ENCODE assay signal across 10 cellular contexts in genomic region chr11:76781861-76782500, GRCh38. TPM values are rescaled to one million over a fixed set of nuclear protein-coding genes. Genes with fewer than 3 reads are reported as not detected.
DNase-seq lines count a peak whose midpoint lies in the region; ATAC-seq and TF ChIP-seq lines count a peak whose summit lies in the region.
"Had no signal": no experiment of that assay in that cellular context is flagged by ENCODE, and none has a peak within 500 bp of the region (broad histone marks: within the 10 kb centered on the region; RNA-seq: fewer than 3 reads in every experiment).

No MANE protein-coding gene starts in this region.

- peak overlapping the region; percentile 93 for H3K27ac ChIP-seq in WERI-Rb-1

- ATAC-seq in sciatic nerve: peak; percentile 9
- ATAC-seq in HG03025 (IDR thresholded peaks at IDR 0.05; ENCODE audit: low FRiP score, unreplicated experiment): no peak
- ATAC-seq in GM21576 (IDR thresholded peaks at IDR 0.05; ENCODE audit: unreplicated experiment): no peak

- DNase-seq in H7: no peak
- no peak for DNase-seq in WERI-Rb-1
- no peak for DNase-seq in foreskin fibroblast
- no peak for DNase-seq in sciatic nerve (ENCODE audit: low spot score)
- no peak for DNase-seq in head of caudate nucleus
- DNase-seq in SKM-1 (lab: John Stamatoyannopoulos, UW; ENCODE audit: unreplicated experiment): no peak
- DNase-seq: activated CD4-positive, alpha-beta T cell treated with anti-CD3 and anti-CD28 coated beads, Interleukin-2, amount 50 U/mL, for 1 hour; stimulated activated naive CD4-positive, alpha-beta T cell had no signal

- H3K36me3 ChIP-seq in H7 (replicated peaks; ENCODE audit: control insufficient read depth, insufficient read depth, low read length) (no peaks in the 10 kb centered on the region; the same call in 1 of the 2 replicates), WERI-Rb-1 (peaks cover 4% of the 10 kb centered on the region)

- H3K27me3 ChIP-seq in H7 (ENCODE audit: control insufficient read depth, insufficient read depth, low read length) (no peaks in the 10 kb centered on the region), WERI-Rb-1 (ENCODE audit: insufficient read depth, low read depth, severe bottlenecking) (no peaks in the 10 kb centered on the region)

- peak overlapping the region; percentile 62 for H3K4me3 ChIP-seq in H7 (ENCODE audit: insufficient read depth, low read depth, low read length)
- H3K4me3 ChIP-seq in WERI-Rb-1 (ENCODE audit: low read depth, low read length): peak overlapping the region; percentile 49
- H3K4me3 ChIP-seq in foreskin fibroblast (ENCODE audit: low read depth in 1 of 2, low read length in 2 of 2): peak overlapping the region; percentile 46 to 70

- no peaks in the 10 kb centered on the region for H3K9me3 ChIP-seq in WERI-Rb-1 (ENCODE audit: severe bottlenecking)

- intact Hi-C loops in sciatic nerve (cut with DNase I): no loop called here
- intact Hi-C loops in head of caudate nucleus (cut with DNase I): no loop called here

- TF ChIP-seq CTCF in WERI-Rb-1 (IDR thresholded peaks at IDR 0.05; ENCODE audit: low read depth, low read length) (no peak), foreskin fibroblast (IDR thresholded peaks at IDR 0.05; ENCODE audit: low read depth, low read length) (no peak)

RNA-seq across cellular contexts. Expression of gene TSKU, which starts 1.2 kb away (rescaled TPM):
- total RNA-seq in H7 (2014; rRNA removed; shearing (Covaris generic)): 53.3 and 68.8 TPM in 2 replicates
- 48.8 TPM for total RNA-seq in sciatic nerve
